ENCODE assay signal across 8 cellular contexts in the genomic region with DNA sequence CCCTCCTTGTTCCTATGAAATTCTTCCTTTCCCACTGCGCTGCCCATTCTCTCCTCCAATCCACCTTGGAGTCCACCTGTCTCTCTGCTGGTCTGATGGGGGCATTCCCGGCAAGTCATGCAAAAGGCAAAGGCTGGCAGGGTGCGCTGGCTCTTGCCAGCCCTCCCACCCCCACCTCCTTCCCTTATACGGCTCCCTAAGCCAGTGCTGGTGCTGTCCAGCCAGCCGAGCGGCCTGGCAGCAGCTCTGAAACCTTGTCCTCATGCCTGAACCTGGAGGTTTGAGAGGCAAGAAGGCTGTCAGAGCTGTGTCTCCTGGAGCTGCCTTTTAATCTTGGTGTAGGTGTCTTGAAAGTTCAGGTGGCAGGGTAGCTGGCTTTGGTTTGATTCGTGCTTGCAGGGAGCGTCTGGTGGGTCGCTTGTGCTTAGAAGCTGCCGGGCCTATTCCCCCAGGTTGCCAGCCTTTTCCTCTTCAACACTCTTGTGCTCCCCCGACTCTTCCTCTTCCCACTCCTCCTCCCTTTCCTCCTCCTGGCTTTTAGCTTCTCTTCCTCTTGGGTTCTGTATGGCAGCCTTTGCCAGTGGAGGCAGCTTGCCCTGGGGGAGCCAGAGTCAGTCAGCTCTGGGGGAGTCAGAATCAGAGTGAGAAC.
DNase-seq lines count a peak whose midpoint lies in the region; ATAC-seq and TF ChIP-seq lines count a peak whose summit lies in the region.

No MANE protein-coding gene starts in this region.

- ATAC-seq in GM19463 (IDR thresholded peaks at IDR 0.05; ENCODE audit: unreplicated experiment) (no peak), HG03521 (IDR thresholded peaks at IDR 0.05; ENCODE audit: unreplicated experiment) (no peak)

- H3K4me1 ChIP-seq in iPS DF 6.9 (ENCODE audit: control insufficient read depth, insufficient read depth, low read length), result peaks cover 1% of the 10 kb centered on the region; the same call in 1 of the 2 replicates

- intact Hi-C loops in head of caudate nucleus (cut with DNase I), result no loop called here

- DNase-seq in HPDE6-E6E7 (ENCODE audit: extremely low spot score) (peak; percentile 41), iPS DF 6.9 (ENCODE audit: low read depth, low spot score) (no peak), retinal pigment epithelial cell (ENCODE audit: low read depth) (no peak), NK-92 (lab: John Stamatoyannopoulos, UW; ENCODE audit: unreplicated experiment) (no peak), head of caudate nucleus (no peak)

- peak overlapping the region; percentile 45; the same call in 1 of the 2 replicates for H3K4me3 ChIP-seq in iPS DF 6.9 (ENCODE audit: low read length)
- peak overlapping the region; percentile 68 for H3K4me3 ChIP-seq in retinal pigment epithelial cell (ENCODE audit: low read length)

- H3K9me3 Mint-ChIP-seq in activated naive CD8-positive, alpha-beta T cell (ENCODE audit: low read depth), result no peaks in the 10 kb centered on the region

- H3K27ac Mint-ChIP-seq in activated naive CD8-positive, alpha-beta T cell, result no peak overlapping the region

- H3K36me3 Mint-ChIP-seq in activated naive CD8-positive, alpha-beta T cell, result no peaks in the 10 kb centered on the region

- no peak for TF ChIP-seq CTCF in retinal pigment epithelial cell (conservative IDR thresholded peaks at IDR 0.05; ENCODE audit: low read depth, low read length)

- no peaks in the 10 kb centered on the region; the same call in 1 of the 2 replicates for H3K36me3 ChIP-seq in iPS DF 6.9 (ENCODE audit: control insufficient read depth, insufficient read depth, low read length)

- H3K4me3 Mint-ChIP-seq in activated naive CD8-positive, alpha-beta T cell, result peak overlapping the region; percentile 80

- no peaks in the 10 kb centered on the region for H3K9me3 ChIP-seq in iPS DF 6.9 (ENCODE audit: control insufficient read depth, insufficient read depth, low read length)

- H3K27ac ChIP-seq in iPS DF 6.9 (ENCODE audit: low read length), result no peak overlapping the region

- WGBS in iPS DF 6.9 (ENCODE audit: insufficient coverage, insufficient read length), result no CpG with 5 or more reads among the region's 11 CpGs

- peaks cover 49% of the 10 kb centered on the region for H3K27me3 Mint-ChIP-seq in activated naive CD8-positive, alpha-beta T cell

- H3K27me3 ChIP-seq in iPS DF 6.9 (ENCODE audit: control insufficient read depth, insufficient read depth, low read length), result peaks cover 6% of the 10 kb centered on the region; the same call in 1 of the 2 replicates

- peaks cover 28% of the 10 kb centered on the region for H3K4me1 Mint-ChIP-seq in activated naive CD8-positive, alpha-beta T cell (ENCODE audit: low read depth)
